Comparison of ENCODE assay signal across 33 cellular contexts in the genomic region with DNA sequence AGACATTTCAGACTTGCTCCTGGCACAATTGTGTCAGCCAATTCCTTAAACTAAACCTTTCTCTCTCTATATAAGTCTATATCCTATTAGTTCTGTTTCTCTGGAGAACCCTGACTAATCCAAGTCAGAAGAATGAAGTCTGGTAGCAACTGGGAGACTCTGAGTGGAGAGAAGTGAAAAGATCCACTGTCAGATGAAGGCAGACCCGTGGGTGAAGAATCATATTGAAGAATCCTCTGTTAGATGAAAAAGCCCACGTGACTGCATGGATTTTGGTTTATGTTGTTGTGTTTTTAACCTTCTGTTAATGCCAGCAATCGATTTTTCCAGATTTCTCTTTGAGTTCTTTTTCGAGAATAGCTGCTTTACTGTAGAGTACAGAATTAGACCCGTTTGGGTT. TPM values are rescaled to one million over a fixed set of nuclear protein-coding genes. Genes with fewer than 3 reads are reported as not detected.
"Had no signal": no experiment of that assay in that cellular context is flagged by ENCODE, and none has a peak within 500 bp of the region (broad histone marks: within the 10 kb centered on the region; RNA-seq: fewer than 3 reads in every experiment).

No MANE protein-coding gene starts in this region.

- H3K27me3 ChIP-seq: esophagus muscularis mucosa, gastrocnemius medialis, heart right ventricle had no signal

- H3K27ac Mint-ChIP-seq: activated B cell treated with CpG ODN at 0.5 μM for 24 hours; activated CD8-positive, alpha-beta T cell treated with anti-CD3 and anti-CD28 coated beads for 36 hours; activated naive CD8-positive, alpha-beta T cell; activated T-helper 17 cell treated with anti-CD3 and anti-CD28 coated beads, Interleukin-2, amount 50 U/mL, for 72 hours; T-helper 17 cell; T-helper 2 cell treated with Interferon-gamma antibody and Interleukin-4, amounts not matched to agents 5 μg/mL and 100 μg/mL, for 36 hours had no signal

- H3K4me1 ChIP-seq: esophagus muscularis mucosa, gastrocnemius medialis, heart right ventricle had no signal

- H3K27me3 Mint-ChIP-seq: activated B cell treated with CpG ODN at 0.5 μM for 24 hours; activated CD8-positive, alpha-beta T cell treated with anti-CD3 and anti-CD28 coated beads for 36 hours; activated naive CD8-positive, alpha-beta T cell; activated T-helper 17 cell treated with anti-CD3 and anti-CD28 coated beads, Interleukin-2, amount 50 U/mL, for 72 hours; effector memory CD8-positive, alpha-beta T cell; T-helper 17 cell had no signal

- ATAC-seq: activated CD4-positive, CD25-positive, alpha-beta regulatory T cell treated with anti-CD3 and anti-CD28 coated beads, Interleukin-2, amount 50 U/mL, for 24 hours; activated CD8-positive, alpha-beta T cell treated with anti-CD3 and anti-CD28 coated beads for 36 hours; activated T-cell treated with anti-CD3 and anti-CD28 coated beads, Interleukin-2, amount 50 U/mL, for 4 hours; activated T-helper 17 cell treated with anti-CD3 and anti-CD28 coated beads, Interleukin-2, amount 50 U/mL, for 72 hours; effector memory CD8-positive, alpha-beta T cell; gastrocnemius medialis; heart right ventricle; T-helper 17 cell had no signal

- DNase-seq: activated B cell treated with CpG ODN at 0.5 μM for 24 hours; activated CD4-positive, alpha-beta T cell treated with anti-CD3 and anti-CD28 coated beads for 48 hours; activated CD4-positive, alpha-beta T cell treated with anti-CD3 and anti-CD28 coated beads, Interleukin-2, amount 50 U/mL, for 1 hour; activated CD4-positive, alpha-beta T cell treated with anti-CD3 and anti-CD28 coated beads, Interleukin-2, amount 50 U/mL, for 48 hours; activated CD8-positive, alpha-beta memory T cell treated with anti-CD3 and anti-CD28 coated beads for 24 hours; activated CD8-positive, alpha-beta T cell treated with anti-CD3 and anti-CD28 coated beads for 36 hours; activated effector memory CD4-positive, alpha-beta T cell treated with Interleukin-2 at 50 U/mL for 16 hours; activated gamma-delta T cell treated with Interleukin-2 at 50 U/mL for 16 hours; activated naive CD4-positive, alpha-beta T cell treated with anti-CD3 and anti-CD28 coated beads, Interleukin-2, amount 50 U/mL, for 16 hours; activated naive CD4-positive, alpha-beta T cell treated with Interleukin-2 at 50 U/mL for 16 hours; activated T-cell treated with anti-CD3 and anti-CD28 coated beads, Interleukin-2, amount 50 U/mL, for 4 hours; amniotic stem cell; anterior cingulate cortex; caudate nucleus; cortex of kidney; dermis blood vessel endothelial cell; effector CD4-positive, alpha-beta T cell; effector memory CD8-positive, alpha-beta T cell; erythroblast; foreskin fibroblast; gastrocnemius medialis; heart right ventricle; T-helper 1 cell; T-helper 17 cell; T1000; WERI-Rb-1 had no signal

- H3K4me3 ChIP-seq: esophagus muscularis mucosa, gastrocnemius medialis, heart right ventricle had no signal

- H3K4me3 Mint-ChIP-seq: activated B cell treated with CpG ODN at 0.5 μM for 24 hours; activated CD8-positive, alpha-beta T cell treated with anti-CD3 and anti-CD28 coated beads for 36 hours; activated naive CD8-positive, alpha-beta T cell; activated T-cell treated with anti-CD3 and anti-CD28 coated beads, Interleukin-2, amount 50 U/mL, for 4 hours; activated T-helper 17 cell treated with anti-CD3 and anti-CD28 coated beads, Interleukin-2, amount 50 U/mL, for 72 hours; effector memory CD8-positive, alpha-beta T cell; T-helper 17 cell; T-helper 2 cell treated with Interferon-gamma antibody and Interleukin-4, amounts not matched to agents 5 μg/mL and 100 μg/mL, for 36 hours had no signal

- H3K9me3 Mint-ChIP-seq: activated B cell treated with CpG ODN at 0.5 μM for 24 hours; activated CD8-positive, alpha-beta T cell treated with anti-CD3 and anti-CD28 coated beads for 36 hours; activated T-cell treated with anti-CD3 and anti-CD28 coated beads, Interleukin-2, amount 50 U/mL, for 4 hours; activated T-helper 17 cell treated with anti-CD3 and anti-CD28 coated beads, Interleukin-2, amount 50 U/mL, for 72 hours; effector memory CD8-positive, alpha-beta T cell; T-helper 2 cell treated with Interferon-gamma antibody and Interleukin-4, amounts not matched to agents 5 μg/mL and 100 μg/mL, for 36 hours had no signal

- H3K27ac ChIP-seq: esophagus muscularis mucosa, gastrocnemius medialis, heart right ventricle, WERI-Rb-1 had no signal

- H3K9me3 ChIP-seq: esophagus muscularis mucosa, gastrocnemius medialis, heart right ventricle had no signal

- H3K36me3 ChIP-seq: esophagus muscularis mucosa, gastrocnemius medialis, heart right ventricle, WERI-Rb-1 had no signal

RNA-seq across cellular contexts. Expression of gene GPR19, which starts 59.9 kb away (rescaled TPM):
- total RNA-seq: activated B cell treated with CpG ODN at 0.5 μM for 24 hours, chondrocyte, fibroblast of lung, gastrocnemius medialis had no signal
